In genomic region chr7:108589874-108590273, GRCh38 we compare ENCODE assay signal across 20 cellular contexts. TPM values are rescaled to one million over a fixed set of nuclear protein-coding genes. Genes with fewer than 3 reads are reported as not detected.
DNase-seq lines count a peak whose midpoint lies in the region; ATAC-seq and TF ChIP-seq lines count a peak whose summit lies in the region.
"Had no signal": no experiment of that assay in that cellular context is flagged by ENCODE, and none has a peak within 500 bp of the region (broad histone marks: within the 10 kb centered on the region; RNA-seq: fewer than 3 reads in every experiment).

No MANE protein-coding gene starts in this region.

- no peak for TF ChIP-seq POLR2A in suprapubic skin (IDR thresholded peaks at IDR 0.05)

- H2AFZ ChIP-seq in osteoblast (ENCODE audit: low read length): peak overlapping the region; percentile 50

- 33% methylated on average over 1 of the region's 1 CpG for WGBS in suprapubic skin

- H3K27me3 ChIP-seq in foreskin keratinocyte (peaks cover 17% of the 10 kb centered on the region), osteoblast (ENCODE audit: insufficient read depth, low read length) (no peaks in the 10 kb centered on the region), suprapubic skin (no peaks in the 10 kb centered on the region)
- H3K27me3 ChIP-seq: cardiac muscle cell had no signal

- H3K79me2 ChIP-seq in osteoblast (ENCODE audit: insufficient read depth, low read length): no peaks in the 10 kb centered on the region

- H3K36me3 ChIP-seq in osteoblast (ENCODE audit: insufficient read depth, low read length): no peaks in the 10 kb centered on the region
- H3K36me3 ChIP-seq in suprapubic skin: no peaks in the 10 kb centered on the region
- H3K36me3 ChIP-seq: cardiac muscle cell, prostate gland, thoracic aorta had no signal

- H3K4me2 ChIP-seq in osteoblast (ENCODE audit: insufficient read depth, low read length): no peak overlapping the region

- TF ChIP-seq CTCF in foreskin keratinocyte (conservative IDR thresholded peaks at IDR 0.05) (no peak), osteoblast (IDR thresholded peaks at IDR 0.05; ENCODE audit: extremely low read depth, low read depth, low read length) (no peak), suprapubic skin (IDR thresholded peaks at IDR 0.05) (no peak)

- no peak overlapping the region for H3K4me3 ChIP-seq in osteoblast (ENCODE audit: insufficient read depth, low read length)
- no peak overlapping the region for H3K4me3 ChIP-seq in suprapubic skin
- H3K4me3 ChIP-seq: cardiac muscle cell, lung, prostate gland, thoracic aorta had no signal

- no peaks in the 10 kb centered on the region for H3K9me3 ChIP-seq in osteoblast (ENCODE audit: low read depth, low read length)
- H3K9me3 ChIP-seq in suprapubic skin: no peaks in the 10 kb centered on the region
- H3K9me3 ChIP-seq: prostate gland, thoracic aorta had no signal

- H3K4me1 ChIP-seq in foreskin keratinocyte (no peaks in the 10 kb centered on the region), osteoblast (ENCODE audit: insufficient read depth, low read length) (no peaks in the 10 kb centered on the region), suprapubic skin (no peaks in the 10 kb centered on the region)
- H3K4me1 ChIP-seq: prostate gland had no signal

- peak; percentile 29 for DNase-seq in LHCN-M2 (ENCODE audit: low read depth)
- DNase-seq in foreskin keratinocyte: no peak
- no peak for DNase-seq in osteoblast (ENCODE audit: insufficient read length, low spot score, missing footprints)
- DNase-seq in suprapubic skin (ENCODE audit: low spot score in 2 of 2): no peak
- no peak for DNase-seq in Kasumi-1 (lab: John Stamatoyannopoulos, UW)
- no peak for DNase-seq in pons (ENCODE audit: low spot score)
- DNase-seq: activated CD4-positive, CD25-positive, alpha-beta regulatory T cell treated with anti-CD3 and anti-CD28 coated beads, Interleukin-2, amount 50 U/mL, for 72 hours; Calu3; naive thymus-derived CD4-positive, alpha-beta T cell; NCI-H1694 treated with DMSO at 0.1 percent for 48 hours; NCI-H446 treated with DMSO at 0.1 percent for 48 hours; SIG-M5; small intestine; stimulated activated CD8-positive, alpha-beta memory T cell treated with anti-CD3 and anti-CD28 coated beads, Interleukin-4, amount 100 ng/mL, for 48 hours; T-helper 9 cell had no signal

- no peaks in the 10 kb centered on the region for H4K20me1 ChIP-seq in osteoblast (ENCODE audit: insufficient read depth, low read length)

- no peak overlapping the region for H3K27ac ChIP-seq in foreskin keratinocyte
- no peak overlapping the region for H3K27ac ChIP-seq in osteoblast (ENCODE audit: low read depth, low read length)
- no peak overlapping the region for H3K27ac ChIP-seq in suprapubic skin
- H3K27ac ChIP-seq: cardiac muscle cell, prostate gland, thoracic aorta had no signal

- peak; percentile 53 for ATAC-seq in GM21786 (IDR thresholded peaks at IDR 0.05; ENCODE audit: unreplicated experiment)
- ATAC-seq in foreskin keratinocyte: peak; percentile 21
- ATAC-seq: naive thymus-derived CD4-positive, alpha-beta T cell had no signal

- no peak for TF ChIP-seq EP300 in suprapubic skin (IDR thresholded peaks at IDR 0.05)

RNA-seq across cellular contexts. Expression of gene DNAJB9, which starts 20.2 kb away (rescaled TPM):
- 29.6 and 41.9 TPM in 2 replicates for total RNA-seq in LHCN-M2 (2014; rRNA removed)
- 15.5 TPM for polyA plus RNA-seq in LHCN-M2 (2012)
- total RNA-seq in foreskin keratinocyte: 12.4 and 15.6 TPM in 2 replicates
- polyA plus RNA-seq in foreskin keratinocyte: 8.7 and 9.6 TPM in 2 replicates
- 24.6 and 34.2 TPM in 2 replicates for total RNA-seq in osteoblast
- total RNA-seq in suprapubic skin: 10 to 100 TPM in 3 of 4 donors, 1 to 10 TPM in 1; 9.5 to 33.5 (median 24.0) TPM

RNA-seq across cellular contexts. Expression of gene THAP5, which starts 20.4 kb away (rescaled TPM):
- 26.3 and 43.6 TPM in 2 replicates for total RNA-seq in LHCN-M2 (2014; rRNA removed)
- 6.5 TPM for polyA plus RNA-seq in LHCN-M2 (2012)
- 20.7 and 21.6 TPM in 2 replicates for total RNA-seq in foreskin keratinocyte
- polyA plus RNA-seq in foreskin keratinocyte: 6.0 and 6.9 TPM in 2 replicates
- total RNA-seq in osteoblast: 25.7 and 28.6 TPM in 2 replicates
- 10 to 100 TPM; 12.8 to 27.2 (median 19.8) TPM for total RNA-seq in suprapubic skin
